ENCODE assay signal across 8 cellular contexts in genomic region chr15:85200215-85200614, GRCh38.
DNase-seq lines count a peak whose midpoint lies in the region; ATAC-seq, FAIRE-seq and TF ChIP-seq lines count a peak whose summit lies in the region.
"Not testable (repeated sequence)": the region's sequence is repeated elsewhere in the genome, so short reads cannot be mapped to it uniquely, and the experiment has no call there.

No MANE protein-coding gene starts in this region.

- intact Hi-C loops in kidney (cut with DNase I) = not testable (repeated sequence)

- not testable (repeated sequence) for H3K36me3 ChIP-seq in CD4-positive, CD25-positive, alpha-beta regulatory T cell (ENCODE audit: control insufficient read depth, insufficient read depth, low read length); kidney (ENCODE audit: control insufficient read depth in 1 of 2, insufficient read depth in 2 of 2, low read length in 2 of 2)

- not testable (repeated sequence) for H3K4me1 Mint-ChIP-seq in CD4-positive, CD25-positive, alpha-beta regulatory T cell; activated T-helper 17 cell treated with anti-CD3 and anti-CD28 coated beads, Interleukin-2, amount 50 U/mL, for 72 hours

- H3K27ac ChIP-seq in CD4-positive, CD25-positive, alpha-beta regulatory T cell (ENCODE audit: insufficient read depth, low read length, poor library complexity, severe bottlenecking); kidney (ENCODE audit: low read depth in 2 of 2, low read length in 2 of 2): not testable (repeated sequence)

- H3K4me3 ChIP-seq in CD4-positive, CD25-positive, alpha-beta regulatory T cell (ENCODE audit: low read depth, low read length); kidney (ENCODE audit: low read length in 2 of 2); retinal pigment epithelial cell (ENCODE audit: low read length): not testable (repeated sequence)

- peak; percentile 56 to 74 for ATAC-seq in CD4-positive, CD25-positive, alpha-beta regulatory T cell (ENCODE audit: low read depth in 2 of 2)
- peak; percentile 67 for ATAC-seq in GM19324 (IDR thresholded peaks at IDR 0.05; ENCODE audit: low FRiP score, unreplicated experiment)
- ATAC-seq in GM21723 (IDR thresholded peaks at IDR 0.05; ENCODE audit: unreplicated experiment) = peak; percentile 91
- ATAC-seq in HG03039 (IDR thresholded peaks at IDR 0.05; ENCODE audit: unreplicated experiment) = peak; percentile 91
- ATAC-seq in HG03521 (IDR thresholded peaks at IDR 0.05; ENCODE audit: unreplicated experiment) = peak; percentile 75
- peak; percentile 85 for ATAC-seq in activated T-helper 17 cell treated with anti-CD3 and anti-CD28 coated beads, Interleukin-2, amount 50 U/mL, for 72 hours (replicated peaks)

- H3K9ac ChIP-seq in kidney (ENCODE audit: low read length in 2 of 2) = not testable (repeated sequence)

- H3K27ac Mint-ChIP-seq in CD4-positive, CD25-positive, alpha-beta regulatory T cell; activated T-helper 17 cell treated with anti-CD3 and anti-CD28 coated beads, Interleukin-2, amount 50 U/mL, for 72 hours: not testable (repeated sequence)

- H3K36me3 Mint-ChIP-seq in CD4-positive, CD25-positive, alpha-beta regulatory T cell; activated T-helper 17 cell treated with anti-CD3 and anti-CD28 coated beads, Interleukin-2, amount 50 U/mL, for 72 hours (ENCODE audit: low read depth): not testable (repeated sequence)

- H3K9me3 Mint-ChIP-seq in CD4-positive, CD25-positive, alpha-beta regulatory T cell; activated T-helper 17 cell treated with anti-CD3 and anti-CD28 coated beads, Interleukin-2, amount 50 U/mL, for 72 hours: not testable (repeated sequence)

- H3K4me3 Mint-ChIP-seq in CD4-positive, CD25-positive, alpha-beta regulatory T cell; activated T-helper 17 cell treated with anti-CD3 and anti-CD28 coated beads, Interleukin-2, amount 50 U/mL, for 72 hours: not testable (repeated sequence)

- DNase-seq in CD4-positive, CD25-positive, alpha-beta regulatory T cell = peak in 1 of 3 donors; percentile 6
- DNase-seq in kidney = peak; percentile 12
- DNase-seq in retinal pigment epithelial cell (ENCODE audit: low read depth) = not testable (repeated sequence)

- TF ChIP-seq CTCF in kidney (IDR thresholded peaks at IDR 0.05; ENCODE audit: borderline replicate concordance, extremely low read depth, insufficient read depth) = not testable (repeated sequence)
- peak; percentile 1 for TF ChIP-seq CTCF in retinal pigment epithelial cell (conservative IDR thresholded peaks at IDR 0.05; ENCODE audit: low read depth, low read length)

- H3K4me1 ChIP-seq in CD4-positive, CD25-positive, alpha-beta regulatory T cell (ENCODE audit: control insufficient read depth, insufficient read depth, low read length, poor library complexity, severe bottlenecking); kidney (ENCODE audit: control insufficient read depth in 1 of 2, insufficient read depth in 1 of 2, low read depth in 1 of 2, low read length in 2 of 2): not testable (repeated sequence)

- FAIRE-seq in kidney (lab: Jason Lieb, UNC) = not testable (repeated sequence)

- H3K9me3 ChIP-seq in CD4-positive, CD25-positive, alpha-beta regulatory T cell (ENCODE audit: control insufficient read depth in 2 of 2, low read length in 2 of 2); kidney (ENCODE audit: control insufficient read depth in 1 of 2, low read length in 2 of 2): not testable (repeated sequence)

- not testable (repeated sequence) for H3K27me3 ChIP-seq in CD4-positive, CD25-positive, alpha-beta regulatory T cell (ENCODE audit: control insufficient read depth, insufficient read depth, low read length)

- not testable (repeated sequence) for H3K27me3 Mint-ChIP-seq in CD4-positive, CD25-positive, alpha-beta regulatory T cell; activated T-helper 17 cell treated with anti-CD3 and anti-CD28 coated beads, Interleukin-2, amount 50 U/mL, for 72 hours
